35 cellular contexts compared by ENCODE assay signal in genomic region chr1:19703280-19703679, GRCh38. TPM values are rescaled to one million over a fixed set of nuclear protein-coding genes. Genes with fewer than 3 reads are reported as not detected.
"Had no signal": no experiment of that assay in that cellular context is flagged by ENCODE, and none has a peak within 500 bp of the region (broad histone marks: within the 10 kb centered on the region; RNA-seq: fewer than 3 reads in every experiment).

No MANE protein-coding gene starts in this region.

- H3K27me3 ChIP-seq: ascending aorta, dorsolateral prefrontal cortex, esophagus squamous epithelium had no signal

- H3K4me3 Mint-ChIP-seq: activated B cell treated with CpG ODN at 0.5 μM for 24 hours; activated CD8-positive, alpha-beta memory T cell treated with anti-CD3 and anti-CD28 coated beads, Interleukin-2, amount 10 ng/mL, durations not matched to agents 7 days and 5 days; activated CD8-positive, alpha-beta T cell treated with anti-CD3 and anti-CD28 coated beads for 36 hours; activated naive CD4-positive, alpha-beta T cell treated with anti-CD3 and anti-CD28 coated beads, Interleukin-2, amount 10 ng/mL, durations not matched to agents 7 days and 5 days; activated naive CD8-positive, alpha-beta T cell treated with anti-CD3 and anti-CD28 coated beads, Interleukin-2, amount 10 ng/mL, durations not matched to agents 7 days and 5 days; activated T-helper 1 cell treated with anti-CD3 and anti-CD28 coated beads, Interleukin-12 subunit alpha, Interleukin-12 subunit beta, Interleukin-2, Interleukin-4 antibody, amounts not matched to agents 30 ng/mL and 10 ng/mL and 1 ng/mL, durations not matched to agents 14 hours and 24 hours and 36 hours; brain; central memory CD8-positive, alpha-beta T cell; dendritic cell treated with granulocyte-macrophage colony-stimulating factor and Interleukin-4, amounts not matched to agents 40 ng/mL and 50 ng/mL, for 4 days had no signal

- H3K27ac ChIP-seq: ascending aorta, coronary artery, dorsolateral prefrontal cortex, epithelial cell of prostate had no signal

- DNase-seq: activated B cell treated with CpG ODN at 0.5 μM for 24 hours; activated CD4-positive, alpha-beta T cell treated with anti-CD3 and anti-CD28 coated beads for 48 hours; activated CD4-positive, alpha-beta T cell treated with anti-CD3 and anti-CD28 coated beads, Interleukin-2, amount 50 U/mL, for 1 hour; activated CD4-positive, alpha-beta T cell treated with anti-CD3 and anti-CD28 coated beads, Interleukin-2, amount 50 U/mL, for 48 hours; activated CD8-positive, alpha-beta memory T cell treated with anti-CD3 and anti-CD28 coated beads, Interleukin-2, amount 10 ng/mL, durations not matched to agents 7 days and 5 days; activated CD8-positive, alpha-beta memory T cell treated with anti-CD3 and anti-CD28 coated beads, Interleukin-2, amount 50 U/mL, for 4 hours; activated CD8-positive, alpha-beta T cell treated with anti-CD3 and anti-CD28 coated beads for 36 hours; activated effector memory CD4-positive, alpha-beta T cell treated with anti-CD3 and anti-CD28 coated beads, Interleukin-2, amount 50 U/mL, for 16 hours; activated naive CD4-positive, alpha-beta T cell treated with anti-CD3 and anti-CD28 coated beads, Interleukin-2, amount 10 ng/mL, durations not matched to agents 7 days and 5 days; activated naive CD8-positive, alpha-beta T cell treated with anti-CD3 and anti-CD28 coated beads, Interleukin-2, amount 10 ng/mL, durations not matched to agents 7 days and 5 days; activated T-cell treated with anti-CD3 and anti-CD28 coated beads, Interleukin-2, amount 50 U/mL, for 1 hour; activated T-cell treated with anti-CD3 and anti-CD28 coated beads, Interleukin-2, amount 50 U/mL, for 48 hours; dorsolateral prefrontal cortex; effector memory CD4-positive, alpha-beta T cell; esophagus squamous epithelium; foreskin melanocyte; head of caudate nucleus; T-helper 2 cell had no signal

- ATAC-seq: activated CD4-positive, CD25-positive, alpha-beta regulatory T cell treated with anti-CD3 and anti-CD28 coated beads, Interleukin-2, amount 50 U/mL, for 24 hours; activated CD8-positive, alpha-beta memory T cell treated with anti-CD3 and anti-CD28 coated beads, Interleukin-2, amount 10 ng/mL, durations not matched to agents 7 days and 5 days; activated CD8-positive, alpha-beta T cell treated with anti-CD3 and anti-CD28 coated beads for 36 hours; activated naive CD4-positive, alpha-beta T cell treated with anti-CD3 and anti-CD28 coated beads, Interleukin-2, amount 50 U/mL, for 72 hours had no signal

- FAIRE-seq: bronchial epithelial cell, endometrium, endothelial cell of umbilical vein had no signal

- H3K27me3 Mint-ChIP-seq: activated B cell treated with CpG ODN at 0.5 μM for 24 hours; activated CD8-positive, alpha-beta memory T cell treated with anti-CD3 and anti-CD28 coated beads, Interleukin-2, amount 10 ng/mL, durations not matched to agents 7 days and 5 days; activated CD8-positive, alpha-beta T cell treated with anti-CD3 and anti-CD28 coated beads for 36 hours; activated naive CD4-positive, alpha-beta T cell treated with anti-CD3 and anti-CD28 coated beads, Interleukin-2, amount 10 ng/mL, durations not matched to agents 7 days and 5 days; activated naive CD8-positive, alpha-beta T cell treated with anti-CD3 and anti-CD28 coated beads, Interleukin-2, amount 10 ng/mL, durations not matched to agents 7 days and 5 days; central memory CD8-positive, alpha-beta T cell; dendritic cell treated with granulocyte-macrophage colony-stimulating factor and Interleukin-4, amounts not matched to agents 40 ng/mL and 50 ng/mL, for 4 days had no signal

- H3K4me3 ChIP-seq: ascending aorta, coronary artery, esophagus squamous epithelium had no signal

- H3K4me1 Mint-ChIP-seq: central memory CD8-positive, alpha-beta T cell had no signal

- H3K9me3 ChIP-seq: ascending aorta, esophagus squamous epithelium had no signal

- H3K36me3 Mint-ChIP-seq: brain had no signal

- H3K9me3 Mint-ChIP-seq: activated B cell treated with CpG ODN at 0.5 μM for 24 hours; activated CD8-positive, alpha-beta T cell treated with anti-CD3 and anti-CD28 coated beads for 36 hours; activated naive CD4-positive, alpha-beta T cell treated with anti-CD3 and anti-CD28 coated beads, Interleukin-2, amount 10 ng/mL, durations not matched to agents 7 days and 5 days; activated naive CD4-positive, alpha-beta T cell treated with anti-CD3 and anti-CD28 coated beads, Interleukin-2, amount 50 U/mL, for 72 hours; activated naive CD8-positive, alpha-beta T cell treated with anti-CD3 and anti-CD28 coated beads, Interleukin-2, amount 10 ng/mL, durations not matched to agents 7 days and 5 days; activated T-helper 1 cell treated with anti-CD3 and anti-CD28 coated beads, Interleukin-12 subunit alpha, Interleukin-12 subunit beta, Interleukin-2, Interleukin-4 antibody, amounts not matched to agents 30 ng/mL and 10 ng/mL and 1 ng/mL, durations not matched to agents 14 hours and 24 hours and 36 hours; activated T-helper 2 cell treated with anti-CD3 and anti-CD28 coated beads, Interferon-gamma antibody, Interleukin-2, Interleukin-4, amounts not matched to agents 10 μg/mL and 5 μg/mL and 100 μg/mL, durations not matched to agents 14 hours and 24 hours and 36 hours; brain; central memory CD8-positive, alpha-beta T cell had no signal

- H3K27ac Mint-ChIP-seq: activated B cell treated with CpG ODN at 0.5 μM for 24 hours; activated CD8-positive, alpha-beta memory T cell treated with anti-CD3 and anti-CD28 coated beads, Interleukin-2, amount 10 ng/mL, durations not matched to agents 7 days and 5 days; activated CD8-positive, alpha-beta T cell treated with anti-CD3 and anti-CD28 coated beads for 36 hours; activated naive CD4-positive, alpha-beta T cell treated with anti-CD3 and anti-CD28 coated beads, Interleukin-2, amount 10 ng/mL, durations not matched to agents 7 days and 5 days; activated naive CD4-positive, alpha-beta T cell treated with anti-CD3 and anti-CD28 coated beads, Interleukin-2, amount 50 U/mL, for 72 hours; activated naive CD8-positive, alpha-beta T cell treated with anti-CD3 and anti-CD28 coated beads, Interleukin-2, amount 10 ng/mL, durations not matched to agents 7 days and 5 days; activated T-helper 1 cell treated with anti-CD3 and anti-CD28 coated beads, Interleukin-12 subunit alpha, Interleukin-12 subunit beta, Interleukin-2, Interleukin-4 antibody, amounts not matched to agents 30 ng/mL and 10 ng/mL and 1 ng/mL, durations not matched to agents 14 hours and 24 hours and 36 hours; activated T-helper 2 cell treated with anti-CD3 and anti-CD28 coated beads, Interferon-gamma antibody, Interleukin-2, Interleukin-4, amounts not matched to agents 10 μg/mL and 5 μg/mL and 100 μg/mL, durations not matched to agents 14 hours and 24 hours and 36 hours; brain; dendritic cell treated with granulocyte-macrophage colony-stimulating factor and Interleukin-4, amounts not matched to agents 40 ng/mL and 50 ng/mL, for 4 days had no signal

RNA-seq across cellular contexts. Expression of gene HTR6, which starts 38.6 kb away (rescaled TPM):
- total RNA-seq: activated B cell treated with CpG ODN at 0.5 μM for 24 hours; activated CD8-positive, alpha-beta memory T cell treated with anti-CD3 and anti-CD28 coated beads for 36 hours; activated CD8-positive, alpha-beta memory T cell treated with anti-CD3 and anti-CD28 coated beads, Interleukin-2, amount 10 ng/mL, durations not matched to agents 7 days and 5 days; activated CD8-positive, alpha-beta T cell treated with anti-CD3 and anti-CD28 coated beads for 36 hours; activated T-helper 1 cell treated with anti-CD3 and anti-CD28 coated beads, Interleukin-12 subunit alpha, Interleukin-12 subunit beta, Interleukin-2, Interleukin-4 antibody, amounts not matched to agents 30 ng/mL and 10 ng/mL and 1 ng/mL, durations not matched to agents 14 hours and 24 hours and 36 hours; activated T-helper 2 cell treated with anti-CD3 and anti-CD28 coated beads, Interferon-gamma antibody, Interleukin-2, Interleukin-4, amounts not matched to agents 10 μg/mL and 5 μg/mL and 100 μg/mL, durations not matched to agents 14 hours and 24 hours and 36 hours; ascending aorta; bronchial epithelial cell; cardiac septum; endothelial cell of umbilical vein; esophagus squamous epithelium; fibroblast of villous mesenchyme; T-helper 1 cell treated with Interleukin-12 subunit alpha and Interleukin-12 subunit beta and Interleukin-4 antibody, amounts not matched to agents 30 ng/mL and 1 ng/mL, for 36 hours had no signal
- polyA plus RNA-seq: endothelial cell of umbilical vein had no signal
